Comparison of ENCODE assay signal across 1 cellular context in genomic region chr10:78764846-78765430, GRCh38.
TF ChIP-seq lines count a peak whose summit lies in the region.

No MANE protein-coding gene starts in this region.

TF ChIP-seq in IMR-90, 13 proteins besides CTCF, POLR2A, EP300 and RAD21 (continued from another document):
- no peak for TF ChIP-seq ELK1 (IDR thresholded peaks at IDR 0.05; ENCODE audit: borderline replicate concordance, low read depth, low read length)
- no peak for TF ChIP-seq CHD1 (IDR thresholded peaks at IDR 0.05; ENCODE audit: low read depth, low read length)
- no peak for TF ChIP-seq NFE2L2 (IDR thresholded peaks at IDR 0.05; ENCODE audit: low read depth, low read length)
- no peak for TF ChIP-seq MAZ (IDR thresholded peaks at IDR 0.05; ENCODE audit: borderline replicate concordance, low read depth, low read length)
- no peak for TF ChIP-seq RFX5 (IDR thresholded peaks at IDR 0.05; ENCODE audit: low read depth, low read length)
- TF ChIP-seq USF2 (IDR thresholded peaks at IDR 0.05; ENCODE audit: low read depth, low read length) = no peak
